11 cellular contexts compared by ENCODE assay signal in genomic region chr19:17848598-17849292, GRCh38. TPM values are rescaled to one million over a fixed set of nuclear protein-coding genes. Genes with fewer than 3 reads are reported as not detected.
DNase-seq lines count a peak whose midpoint lies in the region; ATAC-seq lines count a peak whose summit lies in the region.
"Had no signal": no experiment of that assay in that cellular context is flagged by ENCODE, and none has a peak within 500 bp of the region (broad histone marks: within the 10 kb centered on the region; RNA-seq: fewer than 3 reads in every experiment).

No MANE protein-coding gene starts in this region.

- no peak overlapping the region for H3K4me2 ChIP-seq in mesendoderm (ENCODE audit: low read length)

- H3K9ac ChIP-seq in mesendoderm (ENCODE audit: low read length), result no peak overlapping the region

- peak overlapping the region; percentile 49 for H3K56ac ChIP-seq in mesendoderm (ENCODE audit: low read length)

- H2BK5ac ChIP-seq in mesendoderm (ENCODE audit: low read length), result no peak overlapping the region

- H3K4me1 ChIP-seq in right cardiac atrium (ENCODE audit: control insufficient read depth, insufficient read depth, low read length) (peaks cover 6% of the 10 kb centered on the region), mesendoderm (ENCODE audit: control insufficient read depth, low read depth, low read length) (no peaks in the 10 kb centered on the region)

- intact Hi-C loops in right cardiac atrium (cut with DNase I), result loop anchor here in 1 of 4 donors (5.0 kb wide), 1 partner anchor 131 kb away; the partner anchor contains the start of gene MAP1S
- intact Hi-C loops in Right ventricle myocardium inferior (cut with DNase I), result no loop called here

- H3K27ac ChIP-seq in right cardiac atrium (ENCODE audit: low read length) (peak overlapping the region; percentile 80), mesendoderm (ENCODE audit: low read depth, low read length) (no peak overlapping the region)

- H3K79me1 ChIP-seq in mesendoderm (ENCODE audit: low read length), result no peaks in the 10 kb centered on the region

- H3K27me3 ChIP-seq in right cardiac atrium (ENCODE audit: control insufficient read depth, insufficient read depth) (no peaks in the 10 kb centered on the region), mesendoderm (ENCODE audit: insufficient read depth, low read length, poor library complexity) (no peaks in the 10 kb centered on the region)

- H3K9me3 ChIP-seq in right cardiac atrium (ENCODE audit: control insufficient read depth, low read length), result no peaks in the 10 kb centered on the region
- H3K9me3 ChIP-seq: heart left ventricle, mucosa of descending colon had no signal

- H3K4ac ChIP-seq in mesendoderm (ENCODE audit: low read depth, low read length), result no peak overlapping the region

- H3K79me2 ChIP-seq in mesendoderm (ENCODE audit: control insufficient read depth, insufficient read depth, low read length), result no peaks in the 10 kb centered on the region

- H3K27ac Mint-ChIP-seq in activated naive CD8-positive, alpha-beta T cell treated with anti-CD3 and anti-CD28 coated beads, Interleukin-2, amount 10 ng/mL, durations not matched to agents 7 days and 5 days, result peak overlapping the region; percentile 94

- peaks cover 14% of the 10 kb centered on the region for H3K36me3 Mint-ChIP-seq in activated naive CD8-positive, alpha-beta T cell treated with anti-CD3 and anti-CD28 coated beads, Interleukin-2, amount 10 ng/mL, durations not matched to agents 7 days and 5 days

- 67% methylated on average over 14 of the region's 14 CpGs for WGBS in right cardiac atrium
- WGBS in mesendoderm (ENCODE audit: extremely low coverage, insufficient coverage, low lambda C conversion rate), result no CpG with 5 or more reads among the region's 14 CpGs

- no peak overlapping the region for H3K18ac ChIP-seq in mesendoderm (ENCODE audit: low read length)

- no peak for DNase-seq in right cardiac atrium
- no peak for DNase-seq in Right ventricle myocardium inferior (ENCODE audit: missing footprints)
- DNase-seq in activated naive CD8-positive, alpha-beta T cell treated with anti-CD3 and anti-CD28 coated beads, Interleukin-2, amount 10 ng/mL, durations not matched to agents 7 days and 5 days, result no peak
- no peak for DNase-seq in mesendoderm
- DNase-seq in COLO668 (lab: John Stamatoyannopoulos, UW; ENCODE audit: unreplicated experiment), result no peak
- DNase-seq in dermis blood vessel endothelial cell, result no peak
- DNase-seq: small intestine had no signal

- H3K27me3 Mint-ChIP-seq in activated naive CD8-positive, alpha-beta T cell treated with anti-CD3 and anti-CD28 coated beads, Interleukin-2, amount 10 ng/mL, durations not matched to agents 7 days and 5 days, result no peaks in the 10 kb centered on the region

- no peak overlapping the region for H2BK120ac ChIP-seq in mesendoderm (ENCODE audit: low read depth, low read length)

- H3K4me1 Mint-ChIP-seq in activated naive CD8-positive, alpha-beta T cell treated with anti-CD3 and anti-CD28 coated beads, Interleukin-2, amount 10 ng/mL, durations not matched to agents 7 days and 5 days, result peaks cover 47% of the 10 kb centered on the region

- ATAC-seq in right cardiac atrium (peak in 1 of 2 donors; percentile 22), Right ventricle myocardium inferior (no peak), HG02759 (IDR thresholded peaks at IDR 0.05; ENCODE audit: unreplicated experiment) (no peak), HG03095 (IDR thresholded peaks at IDR 0.05; ENCODE audit: unreplicated experiment) (no peak)
- ATAC-seq in activated naive CD8-positive, alpha-beta T cell treated with anti-CD3 and anti-CD28 coated beads, Interleukin-2, amount 10 ng/mL, durations not matched to agents 7 days and 5 days (ENCODE audit: low read depth), result no peak

- no peak overlapping the region for H4K5ac ChIP-seq in mesendoderm (ENCODE audit: low read length)

- H3K4me3 Mint-ChIP-seq in activated naive CD8-positive, alpha-beta T cell treated with anti-CD3 and anti-CD28 coated beads, Interleukin-2, amount 10 ng/mL, durations not matched to agents 7 days and 5 days, result peak overlapping the region; percentile 94

- POLR2A ChIA-PET in activated naive CD8-positive, alpha-beta T cell treated with anti-CD3 and anti-CD28 coated beads, Interleukin-2, amount 10 ng/mL, durations not matched to agents 7 days and 5 days (lab: Charles Lee), result interaction anchor here (1.1 to 2.8 kb wide), 6 partner anchors 11 to 84 kb away, joined by 5 to 20 read pairs (median 12); partner anchors contain the start of genes CCDC124 and RPL18A

- H3K9me3 Mint-ChIP-seq in activated naive CD8-positive, alpha-beta T cell treated with anti-CD3 and anti-CD28 coated beads, Interleukin-2, amount 10 ng/mL, durations not matched to agents 7 days and 5 days, result no peaks in the 10 kb centered on the region

- H3K23ac ChIP-seq in mesendoderm (ENCODE audit: low read length), result no peak overlapping the region

- no peak overlapping the region for H3K4me3 ChIP-seq in right cardiac atrium (ENCODE audit: low read length)
- H3K4me3 ChIP-seq in mesendoderm (ENCODE audit: low read length), result no peak overlapping the region
- H3K4me3 ChIP-seq: mucosa of descending colon had no signal

- H2BK15ac ChIP-seq in mesendoderm (replicated peaks; ENCODE audit: low read depth), result no peak overlapping the region

- H3K36me3 ChIP-seq in mesendoderm (ENCODE audit: control insufficient read depth, insufficient read depth, low read length), result no peaks in the 10 kb centered on the region

- no peak overlapping the region for H2AK5ac ChIP-seq in mesendoderm (ENCODE audit: low read length)

- H4K8ac ChIP-seq in mesendoderm (ENCODE audit: low read depth, low read length), result no peak overlapping the region

RNA-seq across cellular contexts. Expression of gene JAK3, which starts 1.0 kb away (rescaled TPM):
- total RNA-seq in right cardiac atrium, result 1 to 10 TPM; 1.6 to 5.3 (median 4.0) TPM
- polyA plus RNA-seq in right cardiac atrium, result 2.2 TPM
- total RNA-seq in Right ventricle myocardium inferior, result 1.9 TPM
- total RNA-seq in activated naive CD8-positive, alpha-beta T cell treated with anti-CD3 and anti-CD28 coated beads, Interleukin-2, amount 10 ng/mL, durations not matched to agents 7 days and 5 days, result 100 to 1,000 TPM; 119 to 122 TPM
- 1.2 TPM for polyA plus RNA-seq in mesendoderm (2013, experiment 1 of 2)
- polyA plus RNA-seq in mesendoderm (2013, experiment 2 of 2), result 1.1 TPM
- 3.2 and 4.1 TPM in 2 replicates for total RNA-seq in dermis blood vessel endothelial cell

RNA-seq across cellular contexts. Expression of gene RPL18A, which starts 11.0 kb away (rescaled TPM):
- total RNA-seq in right cardiac atrium, result 1,000 to 10,000 TPM in 1 of 4 donors, 100 to 1,000 TPM in 3; 850 to 1,097 (median 916) TPM
- 998 TPM for polyA plus RNA-seq in right cardiac atrium
- 860 TPM for total RNA-seq in Right ventricle myocardium inferior
- 1,000 to 10,000 TPM; 2,260 to 2,272 TPM for total RNA-seq in activated naive CD8-positive, alpha-beta T cell treated with anti-CD3 and anti-CD28 coated beads, Interleukin-2, amount 10 ng/mL, durations not matched to agents 7 days and 5 days
- 2,732 TPM for polyA plus RNA-seq in mesendoderm (2013, experiment 1 of 2)
- 2,732 TPM for polyA plus RNA-seq in mesendoderm (2013, experiment 2 of 2)
- total RNA-seq in dermis blood vessel endothelial cell, result 793 and 1,347 TPM in 2 replicates

RNA-seq across cellular contexts. Expression of gene SLC5A5, which starts 23.0 kb away (rescaled TPM):
- not detected for total RNA-seq in right cardiac atrium
- polyA plus RNA-seq in right cardiac atrium, result not detected
- total RNA-seq in Right ventricle myocardium inferior, result not detected
- total RNA-seq in activated naive CD8-positive, alpha-beta T cell treated with anti-CD3 and anti-CD28 coated beads, Interleukin-2, amount 10 ng/mL, durations not matched to agents 7 days and 5 days, result 1 to 10 TPM; 1.8 to 2.2 TPM
- 0.08 TPM for polyA plus RNA-seq in mesendoderm (2013, experiment 1 of 2)
- polyA plus RNA-seq in mesendoderm (2013, experiment 2 of 2), result 0.13 TPM
- total RNA-seq in dermis blood vessel endothelial cell, result not detected in 2 replicates
- total RNA-seq: heart left ventricle had no signal
- polyA plus RNA-seq: heart left ventricle had no signal

RNA-seq across cellular contexts. Expression of gene INSL3, which starts 27.4 kb away (rescaled TPM):
- total RNA-seq in right cardiac atrium, result not detected
- polyA plus RNA-seq in right cardiac atrium, result not detected
- total RNA-seq in Right ventricle myocardium inferior, result not detected
- 1 to 10 TPM; 1.6 to 2.9 TPM for total RNA-seq in activated naive CD8-positive, alpha-beta T cell treated with anti-CD3 and anti-CD28 coated beads, Interleukin-2, amount 10 ng/mL, durations not matched to agents 7 days and 5 days
- polyA plus RNA-seq in mesendoderm (2013, experiment 1 of 2), result 0.14 TPM
- polyA plus RNA-seq in mesendoderm (2013, experiment 2 of 2), result 0.28 TPM
- total RNA-seq in dermis blood vessel endothelial cell, result not detected in 2 replicates
- total RNA-seq: mucosa of descending colon had no signal
- polyA plus RNA-seq: heart left ventricle had no signal

RNA-seq across cellular contexts. Expression of gene B3GNT3, which starts 53.8 kb away (rescaled TPM):
- total RNA-seq in right cardiac atrium (not detected), Right ventricle myocardium inferior (not detected), dermis blood vessel endothelial cell (0.42 TPM in 1 of 2 replicates, not detected in the other)
- not detected for polyA plus RNA-seq in right cardiac atrium
- not detected for total RNA-seq in activated naive CD8-positive, alpha-beta T cell treated with anti-CD3 and anti-CD28 coated beads, Interleukin-2, amount 10 ng/mL, durations not matched to agents 7 days and 5 days
- 0.29 TPM for polyA plus RNA-seq in mesendoderm (2013, experiment 1 of 2)
- 0.24 TPM for polyA plus RNA-seq in mesendoderm (2013, experiment 2 of 2)
- total RNA-seq: heart left ventricle had no signal
- polyA plus RNA-seq: heart left ventricle had no signal

Comparison
In these comparisons a context has a peak if more than half of its experiments do, and no peak if none do; other contexts are left out.
1. RNA of gene JAK3, which starts 1.0 kb away (total RNA-seq): 119 to 122 TPM in activated naive CD8-positive, alpha-beta T cell treated with anti-CD3 and anti-CD28 coated beads, Interleukin-2, amount 10 ng/mL, durations not matched to agents 7 days and 5 days; 1.6 to 5.3 TPM in right cardiac atrium, 3.2 to 4.1 TPM in dermis blood vessel endothelial cell and 1.9 TPM in Right ventricle myocardium inferior (single experiment); every median in the first group is over 10 times any median in the second.